In genomic region chr1:234823191-234824176, GRCh38 we compare ENCODE assay signal across 1 cellular context.
TF ChIP-seq lines count a peak whose summit lies in the region.

No MANE protein-coding gene starts in this region.

TF ChIP-seq in HepG2, 621 proteins besides CTCF, POLR2A, EP300 and RAD21 (continued from another document):
- TF ChIP-seq ZBTB33 (CRISPR knock-in tag; IDR thresholded peaks at IDR 0.05), result peak; percentile 97
- no peak for TF ChIP-seq XRCC5 (optimal IDR thresholded peaks at IDR 0.05; ENCODE audit: low read length)
- TF ChIP-seq POGZ (CRISPR knock-in tag; IDR thresholded peaks at IDR 0.05), result 0 out of 2 replicates have a peak, but pooled peaks have one; percentile 24
- TF ChIP-seq ZBTB38 (CRISPR knock-in tag; IDR thresholded peaks at IDR 0.05), result peak; percentile 78
- TF ChIP-seq ZNF282 (IDR thresholded peaks at IDR 0.05; ENCODE audit: partially characterized antibody), result no peak
- no peak for TF ChIP-seq SCMH1 (CRISPR knock-in tag; IDR thresholded peaks at IDR 0.05; ENCODE audit: borderline replicate concordance)
